ENCODE assay signal across 17 cellular contexts in the genomic region with DNA sequence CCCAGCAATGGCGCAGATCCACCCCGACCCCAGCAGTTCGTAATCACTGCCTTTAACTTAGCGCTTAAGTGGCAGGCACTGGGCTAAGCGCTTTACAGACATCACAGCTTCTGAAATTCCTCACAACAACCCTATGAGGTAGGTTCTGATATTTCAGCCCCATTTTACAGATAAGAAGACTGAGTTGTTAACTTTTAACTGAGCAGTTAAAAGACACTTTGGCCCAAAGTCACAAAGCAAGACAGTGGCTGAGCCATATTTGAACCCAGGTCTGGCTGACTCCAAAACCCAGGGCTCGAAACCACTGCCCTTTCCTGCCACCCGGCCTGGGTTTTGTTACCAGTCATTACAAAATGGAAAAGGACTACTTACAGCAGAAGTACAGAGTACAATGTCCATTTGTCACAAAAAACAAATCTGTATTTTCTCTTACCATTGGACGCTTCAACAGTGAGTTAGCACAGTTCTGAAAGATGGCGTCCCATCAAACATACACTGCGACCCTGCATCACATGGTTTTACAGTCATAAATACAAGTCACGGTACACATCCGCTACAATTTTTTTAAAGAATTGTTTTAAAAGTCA. TPM values are rescaled to one million over a fixed set of nuclear protein-coding genes. Genes with fewer than 3 reads are reported as not detected.
A peak's percentile ranks its signal among the peaks of the same experiment; 100 is the strongest.
DNase-seq lines count a peak whose midpoint lies in the region; ATAC-seq and TF ChIP-seq lines count a peak whose summit lies in the region.
"Had no signal": no experiment of that assay in that cellular context is flagged by ENCODE, and none has a peak within 500 bp of the region (broad histone marks: within the 10 kb centered on the region; RNA-seq: fewer than 3 reads in every experiment).

No MANE protein-coding gene starts in this region.

- CTCF ChIA-PET in PC-9 (lab: Charles Lee): interaction anchor here (0.6 kb wide), 1 partner anchor 44 kb away, joined by 3 read pairs; no protein-coding TSS in a partner anchor

- DNase-seq in T-helper 1 cell (no peak), PC-9 (no peak), trophoblast cell (no peak)
- DNase-seq in effector memory CD4-positive, alpha-beta T cell: no peak
- DNase-seq: activated CD4-positive, alpha-beta T cell treated with anti-CD3 and anti-CD28 coated beads, Interleukin-2, amount 50 U/mL, for 48 hours; DMS 273 treated with DMSO at 0.1 percent for 48 hours; dorsolateral prefrontal cortex; HCEC 1CT; NCI-H2029; upper lobe of left lung had no signal

- ATAC-seq in GM21526 (IDR thresholded peaks at IDR 0.05; ENCODE audit: low FRiP score, unreplicated experiment): no peak
- ATAC-seq in HG03175 (IDR thresholded peaks at IDR 0.05; ENCODE audit: unreplicated experiment): no peak
- ATAC-seq in GM21723 (IDR thresholded peaks at IDR 0.05; ENCODE audit: unreplicated experiment): no peak

- peaks cover 42% of the 10 kb centered on the region for H4K20me1 ChIP-seq in PC-9 (ENCODE audit: insufficient read depth)

- H3K4me2 ChIP-seq in PC-9 (no peak overlapping the region), trophoblast cell (ENCODE audit: low read length) (no peak overlapping the region)
- H3K4me2 ChIP-seq: KMS-11 had no signal

- H2AFZ ChIP-seq in PC-9: no peak overlapping the region
- no peak overlapping the region for H2AFZ ChIP-seq in trophoblast cell (ENCODE audit: insufficient read depth, low read length, poor library complexity)

- no peaks in the 10 kb centered on the region for H3K9me3 Mint-ChIP-seq in T-helper 1 cell treated with Interleukin-12 subunit alpha and Interleukin-12 subunit beta and Interleukin-4 antibody, amounts not matched to agents 30 μg/mL and 1 μg/mL, for 36 hours

- H3K23ac ChIP-seq in trophoblast cell (ENCODE audit: low read length): no peak overlapping the region

- no TSS peak for BruUV-seq in PC-9 (replicated peaks; lab: Mats Ljungman, UMichigan)

- H3K27me3 Mint-ChIP-seq in T-helper 1 cell treated with Interleukin-12 subunit alpha and Interleukin-12 subunit beta and Interleukin-4 antibody, amounts not matched to agents 30 μg/mL and 1 μg/mL, for 36 hours (ENCODE audit: low read depth): no peaks in the 10 kb centered on the region

- H2BK5ac ChIP-seq in trophoblast cell (ENCODE audit: low read depth, low read length, poor library complexity): no peak overlapping the region

- H3K4me3 ChIP-seq in PC-9 (no peak overlapping the region), trophoblast cell (ENCODE audit: low read depth, low read length) (no peak overlapping the region)
- no peak overlapping the region for H3K4me3 ChIP-seq in effector memory CD4-positive, alpha-beta T cell (ENCODE audit: insufficient read depth, low read depth, low read length, poor library complexity, severe bottlenecking)
- H3K4me3 ChIP-seq: dorsolateral prefrontal cortex, upper lobe of left lung had no signal

- no peak overlapping the region for H2AK5ac ChIP-seq in trophoblast cell (ENCODE audit: low read length)

- H4K91ac ChIP-seq in trophoblast cell (ENCODE audit: low read depth, low read length): no peak overlapping the region

- no peak overlapping the region for H3K9ac ChIP-seq in trophoblast cell (ENCODE audit: low read length)
- H3K9ac ChIP-seq: KMS-11 had no signal

- peak overlapping the region; percentile 73 for H3K4me3 Mint-ChIP-seq in T-helper 1 cell treated with Interleukin-12 subunit alpha and Interleukin-12 subunit beta and Interleukin-4 antibody, amounts not matched to agents 30 μg/mL and 1 μg/mL, for 36 hours

- H3K9me2 ChIP-seq in PC-9 (ENCODE audit: insufficient read depth): no peaks in the 10 kb centered on the region

- WGBS in trophoblast cell (ENCODE audit: extremely low coverage, insufficient coverage, insufficient read length): no CpG with 5 or more reads among the region's 12 CpGs

- peaks cover 74% of the 10 kb centered on the region for H3K36me3 Mint-ChIP-seq in T-helper 1 cell treated with Interleukin-12 subunit alpha and Interleukin-12 subunit beta and Interleukin-4 antibody, amounts not matched to agents 30 μg/mL and 1 μg/mL, for 36 hours (ENCODE audit: low read depth)

- H3K18ac ChIP-seq in trophoblast cell (ENCODE audit: low read length): peak overlapping the region; percentile 60

- no peaks in the 10 kb centered on the region for H3K27me3 ChIP-seq in PC-9 (ENCODE audit: insufficient read depth, low read depth)
- H3K27me3 ChIP-seq in effector memory CD4-positive, alpha-beta T cell (replicated peaks; ENCODE audit: control insufficient read depth, insufficient read depth, low read length, poor library complexity, severe bottlenecking): no peaks in the 10 kb centered on the region
- no peaks in the 10 kb centered on the region for H3K27me3 ChIP-seq in trophoblast cell (ENCODE audit: insufficient read depth, low read length)
- H3K27me3 ChIP-seq: dorsolateral prefrontal cortex, upper lobe of left lung had no signal

- intact Hi-C loops in PC-9 (cut with micrococcal nuclease; ENCODE audit: unreplicated experiment): no loop called here

- H3K4ac ChIP-seq in trophoblast cell (ENCODE audit: low read depth, low read length): peak overlapping the region; percentile 34

- peaks cover 42% of the 10 kb centered on the region for H3K4me1 ChIP-seq in PC-9 (replicated peaks; ENCODE audit: insufficient read depth)
- peaks cover 42% of the 10 kb centered on the region for H3K4me1 ChIP-seq in effector memory CD4-positive, alpha-beta T cell (ENCODE audit: control insufficient read depth, insufficient read depth, low read length, poor library complexity, severe bottlenecking)
- peaks cover 38 to 43% of the 10 kb centered on the region in 2 experiments for H3K4me1 ChIP-seq in trophoblast cell (ENCODE audit: control insufficient read depth in 1 of 2, insufficient read depth in 2 of 2, low read length in 2 of 2)

- no peak overlapping the region for H3K14ac ChIP-seq in trophoblast cell (ENCODE audit: low read length)

- POLR2A ChIA-PET in PC-9 (lab: Charles Lee; ENCODE audit: unreplicated experiment): no interaction called here

- H3K4me1 Mint-ChIP-seq in T-helper 1 cell treated with Interleukin-12 subunit alpha and Interleukin-12 subunit beta and Interleukin-4 antibody, amounts not matched to agents 30 μg/mL and 1 μg/mL, for 36 hours (ENCODE audit: low read depth): peaks cover 55% of the 10 kb centered on the region

- H3K27ac ChIP-seq in PC-9 (peak overlapping the region; percentile 31), trophoblast cell (ENCODE audit: low read depth, low read length) (peak overlapping the region; percentile 71)
- H3K27ac ChIP-seq in effector memory CD4-positive, alpha-beta T cell (ENCODE audit: insufficient read depth, low read length, poor library complexity, severe bottlenecking): peak overlapping the region; percentile 59
- H3K27ac ChIP-seq: KMS-11 had no signal

- H3K27ac Mint-ChIP-seq in T-helper 1 cell treated with Interleukin-12 subunit alpha and Interleukin-12 subunit beta and Interleukin-4 antibody, amounts not matched to agents 30 μg/mL and 1 μg/mL, for 36 hours: peak overlapping the region; percentile 92

- H3K36me3 ChIP-seq in PC-9 (ENCODE audit: low read depth): peaks cover 66% of the 10 kb centered on the region
- peaks cover 88% of the 10 kb centered on the region for H3K36me3 ChIP-seq in effector memory CD4-positive, alpha-beta T cell (ENCODE audit: control insufficient read depth, insufficient read depth, low read length)
- peaks cover 84 to 91% of the 10 kb centered on the region in 2 experiments for H3K36me3 ChIP-seq in trophoblast cell (ENCODE audit: control insufficient read depth in 1 of 2, insufficient read depth in 2 of 2, low read length in 2 of 2)

- H3F3A ChIP-seq in PC-9 (ENCODE audit: insufficient read depth, low read depth): peaks cover 96% of the 10 kb centered on the region

- no peak overlapping the region for H2BK12ac ChIP-seq in trophoblast cell (ENCODE audit: low read length)

- TF ChIP-seq CTCF in PC-9 (conservative IDR thresholded peaks at IDR 0.05): no peak

- H3K79me2 ChIP-seq in PC-9 (ENCODE audit: low read depth) (peaks cover 60% of the 10 kb centered on the region), trophoblast cell (ENCODE audit: control insufficient read depth, insufficient read depth, low read length, poor library complexity) (peaks cover 12% of the 10 kb centered on the region)

- peak overlapping the region; percentile 32 for H4K8ac ChIP-seq in trophoblast cell (ENCODE audit: low read depth, low read length)

- peaks cover 30% of the 10 kb centered on the region for H3K79me1 ChIP-seq in trophoblast cell (ENCODE audit: low read length)

- H2BK120ac ChIP-seq in trophoblast cell (ENCODE audit: insufficient read depth, low read length, poor library complexity): no peak overlapping the region

- H3K9me3 ChIP-seq in PC-9 (ENCODE audit: insufficient read depth, low read depth) (no peaks in the 10 kb centered on the region), trophoblast cell (ENCODE audit: insufficient read depth, low read depth, low read length) (no peaks in the 10 kb centered on the region)
- H3K9me3 ChIP-seq in effector memory CD4-positive, alpha-beta T cell (ENCODE audit: control insufficient read depth, low read length): no peaks in the 10 kb centered on the region
- H3K9me3 ChIP-seq: upper lobe of left lung had no signal

- H4K12ac ChIP-seq in trophoblast cell (ENCODE audit: low read depth, low read length): no peak overlapping the region

RNA-seq across cellular contexts. Expression of a gene that starts 8.5 kb away (rescaled TPM):
- total RNA-seq in PC-9 (2021): 368 and 443 TPM in 2 replicates
- polyA plus RNA-seq in trophoblast cell (2013): 227 and 231 TPM in 2 replicates

RNA-seq across cellular contexts. Expression of a gene that starts 9.7 kb away (rescaled TPM):
- total RNA-seq in PC-9 (2021): 142 and 143 TPM in 2 replicates
- polyA plus RNA-seq in trophoblast cell (2013): 186 and 200 TPM in 2 replicates

RNA-seq across cellular contexts. Expression of a gene that starts 28.5 kb away (rescaled TPM):
- 1.0 and 2.2 TPM in 2 replicates for total RNA-seq in PC-9 (2021)
- polyA plus RNA-seq in trophoblast cell (2013): 0.10 and 0.19 TPM in 2 replicates
- total RNA-seq: A172, kidney epithelial cell had no signal

RNA-seq across cellular contexts. Expression of a gene that starts 36.8 kb away (rescaled TPM):
- 10.3 and 14.6 TPM in 2 replicates for total RNA-seq in PC-9 (2021)
- polyA plus RNA-seq in trophoblast cell (2013): 0.99 and 1.1 TPM in 2 replicates

RNA-seq across cellular contexts. Expression of a gene that starts 52.3 kb away (rescaled TPM):
- total RNA-seq in PC-9 (2021): not detected in 2 replicates
- polyA plus RNA-seq in trophoblast cell (2013): not detected in 2 replicates
- total RNA-seq: A172, dorsolateral prefrontal cortex, kidney epithelial cell had no signal
